ENCODE assay signal across 8 cellular contexts in genomic region chr12:90149453-90149852, GRCh38.
"Had no signal": no experiment of that assay in that cellular context is flagged by ENCODE, and none has a peak within 500 bp of the region (broad histone marks: within the 10 kb centered on the region; RNA-seq: fewer than 3 reads in every experiment).

No MANE protein-coding gene starts in this region.

- FAIRE-seq: G401.6, GM12878, GM12891, GM12892, GM18507, GM19239 had no signal

- ATAC-seq: GM12878 had no signal

- H3K4me3 ChIP-seq: GM12878 had no signal

- DNase-seq: GDM1, GF-D8 had no signal
